10 cellular contexts compared by ENCODE assay signal in the genomic region with DNA sequence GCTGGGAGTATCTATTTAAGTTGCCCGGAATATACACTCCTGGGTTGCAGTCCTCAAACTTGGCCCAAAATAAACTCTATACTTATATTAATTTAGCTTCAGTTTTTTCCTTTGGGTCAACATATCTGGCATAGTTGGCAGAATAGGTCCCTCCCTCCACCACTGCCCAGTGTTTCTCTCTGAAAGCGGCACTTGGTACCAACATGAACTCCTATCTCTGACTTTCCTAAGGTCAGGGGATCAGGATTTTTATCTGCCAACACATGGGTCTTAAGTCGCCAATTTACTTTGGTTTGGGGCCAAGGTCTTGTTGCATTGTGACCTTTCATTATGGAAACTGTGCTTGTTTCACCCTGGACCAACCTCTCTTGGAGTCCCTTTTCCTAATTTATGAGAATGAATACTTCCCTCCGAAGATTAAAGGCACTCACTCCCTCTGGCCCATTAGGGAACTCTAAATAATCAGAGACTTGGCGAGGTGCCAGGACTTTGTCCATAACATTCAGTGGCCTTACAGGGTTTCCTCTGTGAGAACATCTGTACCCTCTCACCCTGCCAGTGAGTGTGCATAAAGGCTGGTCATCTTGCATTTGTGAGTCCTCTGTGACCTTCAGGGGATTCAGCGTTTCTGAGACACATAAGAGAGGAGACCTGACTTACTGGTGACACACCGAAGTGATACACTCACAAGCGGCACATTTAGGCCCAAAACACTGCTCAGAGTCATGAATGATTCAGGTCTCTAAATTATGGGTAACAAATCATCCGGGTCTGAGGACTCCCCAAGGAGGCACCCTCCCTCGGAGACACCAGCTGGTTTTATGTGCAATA. TPM values are rescaled to one million over a fixed set of nuclear protein-coding genes. Genes with fewer than 3 reads are reported as not detected.
DNase-seq lines count a peak whose midpoint lies in the region; ATAC-seq and TF ChIP-seq lines count a peak whose summit lies in the region.
"Had no signal": no experiment of that assay in that cellular context is flagged by ENCODE, and none has a peak within 500 bp of the region (broad histone marks: within the 10 kb centered on the region; RNA-seq: fewer than 3 reads in every experiment).

No MANE protein-coding gene starts in this region.

- no peak overlapping the region for H3K9ac ChIP-seq in fibroblast of lung (ENCODE audit: insufficient read depth, low read length)

- peak overlapping the region; percentile 14 for H3K27ac ChIP-seq in fibroblast of lung (ENCODE audit: insufficient read depth, low read length)

- no peaks in the 10 kb centered on the region for H4K20me1 ChIP-seq in fibroblast of lung (ENCODE audit: control insufficient read depth, extremely low read depth, insufficient read depth, low read length)

- H3K79me2 ChIP-seq in fibroblast of lung (ENCODE audit: control insufficient read depth, insufficient read depth, low read length) = peaks cover 50% of the 10 kb centered on the region

- H3K4me3 ChIP-seq in fibroblast of lung (replicated peaks in 1 of 4; ENCODE audit: control extremely low read depth in 1 of 4, insufficient read depth in 1 of 4, low read depth in 3 of 4, low read length in 4 of 4) = no peak overlapping the region

- ATAC-seq in HG02885 (IDR thresholded peaks at IDR 0.05; ENCODE audit: poor library complexity, unreplicated experiment) (no peak), GM21390 (IDR thresholded peaks at IDR 0.05; ENCODE audit: unreplicated experiment) (no peak), GM18867 (IDR thresholded peaks at IDR 0.05; ENCODE audit: unreplicated experiment) (no peak)
- ATAC-seq: HCT116 had no signal

- peak overlapping the region; percentile 25 for H3K4me2 ChIP-seq in fibroblast of lung (ENCODE audit: extremely low read depth, insufficient read depth, low read length)

- H3K4me1 ChIP-seq in fibroblast of lung (ENCODE audit: control insufficient read depth, extremely low read depth, insufficient read depth, low read length) = peaks cover 8% of the 10 kb centered on the region

- H2AFZ ChIP-seq in fibroblast of lung (ENCODE audit: low read length) = no peak overlapping the region

- no peaks in the 10 kb centered on the region for H3K36me3 ChIP-seq in fibroblast of lung (ENCODE audit: control insufficient read depth, insufficient read depth, low read length)

- no peaks in the 10 kb centered on the region for H3K9me3 ChIP-seq in fibroblast of lung (ENCODE audit: control insufficient read depth, insufficient read depth, low read depth, low read length)

- no peak for TF ChIP-seq CTCF in fibroblast of lung (conservative IDR thresholded peaks at IDR 0.05 in 1 of 2, IDR thresholded peaks at IDR 0.05 in 1 of 2; ENCODE audit: low read depth in 1 of 2, low read length in 2 of 2)

- H3K27me3 ChIP-seq in fibroblast of lung (ENCODE audit: control insufficient read depth, insufficient read depth, low read length) = no peaks in the 10 kb centered on the region

- peak; percentile 49 for DNase-seq in DMS79 treated with DMSO at 0.1 percent for 48 hours (lab: John Stamatoyannopoulos, UW)
- peak; percentile 69 to 82 for DNase-seq in NCI-H524 (lab: John Stamatoyannopoulos, UW)
- peak; percentile 23 to 78 for DNase-seq in fibroblast of lung (ENCODE audit: low read depth in 2 of 2)
- DNase-seq in retina = peak; percentile 21
- DNase-seq in activated T-cell treated with anti-CD3 and anti-CD28 coated beads for 4 hours = no peak
- DNase-seq: NCI-H1694 had no signal

RNA-seq across cellular contexts. Expression of a gene that starts 19.7 kb away (rescaled TPM):
- total RNA-seq in fibroblast of lung = 242 and 274 TPM in 2 replicates
- polyA plus RNA-seq in fibroblast of lung = 207 and 230 TPM in 2 replicates
- polyA plus RNA-seq in fibroblast of lung (2012) = 154 and 183 TPM in 2 replicates
- 57.3 and 81.3 TPM in 2 replicates for polyA minus RNA-seq in fibroblast of lung (ENCODE audit: low replicate concordance)

RNA-seq across cellular contexts. Expression of a gene that starts 46.0 kb away (rescaled TPM):
- total RNA-seq in fibroblast of lung = 29.2 and 35.7 TPM in 2 replicates
- polyA plus RNA-seq in fibroblast of lung = 22.3 and 26.7 TPM in 2 replicates
- 15.4 and 16.0 TPM in 2 replicates for polyA plus RNA-seq in fibroblast of lung (2012)
- polyA minus RNA-seq in fibroblast of lung (ENCODE audit: low replicate concordance) = 3.7 and 7.6 TPM in 2 replicates
